Comparison of ENCODE assay signal across 19 cellular contexts in genomic region chr1:171929121-171929520, GRCh38.
DNase-seq lines count a peak whose midpoint lies in the region; ATAC-seq and TF ChIP-seq lines count a peak whose summit lies in the region.
"Had no signal": no experiment of that assay in that cellular context is flagged by ENCODE, and none has a peak within 500 bp of the region (broad histone marks: within the 10 kb centered on the region; RNA-seq: fewer than 3 reads in every experiment).

No MANE protein-coding gene starts in this region.

- TF ChIP-seq CTCF in A673 (conservative IDR thresholded peaks at IDR 0.05; ENCODE audit: low read depth, low read length) (peak; percentile 38), GM12874 (IDR thresholded peaks at IDR 0.05; ENCODE audit: insufficient read depth, low read depth, low read length) (peak; percentile 35; the same call in 1 of the 2 replicates), fibroblast of the aortic adventitia (IDR thresholded peaks at IDR 0.05; ENCODE audit: insufficient read depth, low read length) (peak; percentile 34)

- no peaks in the 10 kb centered on the region for H3K27me3 ChIP-seq in A673 (replicated peaks; ENCODE audit: insufficient read depth, low read depth, low read length, poor library complexity)
- H3K27me3 ChIP-seq: stomach had no signal

- DNase-seq in A673 (ENCODE audit: low spot score) (no peak), fibroblast of the aortic adventitia (ENCODE audit: low read depth) (no peak), NOMO-1 treated with DMSO at 0.1 percent for 48 hours (lab: John Stamatoyannopoulos, UW; ENCODE audit: unreplicated experiment) (no peak), NCI-H510A treated with DMSO at 0.1 percent for 48 hours (lab: John Stamatoyannopoulos, UW) (no peak)
- DNase-seq: activated T-cell treated with anti-CD3 and anti-CD28 coated beads, Interleukin-2, amount 50 U/mL, for 48 hours; CD8-positive, alpha-beta memory T cell; H7; immature natural killer cell; NCI-H146; stimulated activated CD4-positive, alpha-beta T cell treated with anti-CD3 and anti-CD28 coated beads, Interleukin-2, amount 100 ng/mL, for 48 hours; stomach; T-cell had no signal

- POLR2A ChIA-PET in A673 (lab: Charles Lee; ENCODE audit: low non-redundant PET) = no interaction called here

- BruUV-seq in A673 (replicated peaks; lab: Mats Ljungman, UMichigan) = no TSS peak

- H3K4me3 ChIP-seq in A673 (ENCODE audit: low read depth, low read length, poor library complexity, severe bottlenecking) (no peak overlapping the region), fibroblast of the aortic adventitia (ENCODE audit: low read depth, low read length) (no peak overlapping the region)
- H3K4me3 ChIP-seq: stomach had no signal

- H3K9me3 ChIP-seq in A673 (ENCODE audit: low read depth, low read length, poor library complexity, severe bottlenecking) = no peaks in the 10 kb centered on the region
- H3K9me3 ChIP-seq: stomach had no signal

- no peak overlapping the region for H3K27ac ChIP-seq in A673 (ENCODE audit: low read depth, low read length, poor library complexity, severe bottlenecking)
- H3K27ac ChIP-seq: parathyroid adenoma, stomach, VCaP had no signal

- CTCF ChIA-PET in A673 (lab: Charles Lee) = interaction anchor here (0.6 kb wide), 1 partner anchor 9 kb away, joined by 3 read pairs; no protein-coding TSS in a partner anchor

- intact Hi-C loops in A673 (cut with micrococcal nuclease; ENCODE audit: unreplicated experiment) = no loop called here

- H3K36me3 ChIP-seq in A673 (ENCODE audit: insufficient read depth, low read length, poor library complexity, severe bottlenecking) = no peaks in the 10 kb centered on the region
- H3K36me3 ChIP-seq: stomach had no signal

- ATAC-seq in SK-N-SH treated with all-trans-retinoic acid at 6 μM for 48 hours (peak; percentile 44; the same call in 2 of the 3 replicates), HG03280 (IDR thresholded peaks at IDR 0.05; ENCODE audit: unreplicated experiment) (no peak), HG03571 (IDR thresholded peaks at IDR 0.05; ENCODE audit: unreplicated experiment) (no peak)
- ATAC-seq: activated naive CD4-positive, alpha-beta T cell treated with anti-CD3 and anti-CD28 coated beads, Interleukin-2, amount 50 U/mL, for 72 hours; T-cell had no signal

- no peaks in the 10 kb centered on the region for H3K4me1 ChIP-seq in A673 (ENCODE audit: insufficient read depth, low read length, poor library complexity, severe bottlenecking)
- H3K4me1 ChIP-seq: parathyroid adenoma had no signal

TF ChIP-seq in SK-N-SH treated with all-trans-retinoic acid at 6 μM for 48 hours, 23 proteins besides CTCF, POLR2A, EP300 and RAD21:
- TF ChIP-seq OSR1 (CRISPR knock-in tag; IDR thresholded peaks at IDR 0.05) = no peak
- no peak for TF ChIP-seq ZC3H10 (CRISPR knock-in tag; IDR thresholded peaks at IDR 0.05)
